1 cellular context compared by ENCODE assay signal in the genomic region with DNA sequence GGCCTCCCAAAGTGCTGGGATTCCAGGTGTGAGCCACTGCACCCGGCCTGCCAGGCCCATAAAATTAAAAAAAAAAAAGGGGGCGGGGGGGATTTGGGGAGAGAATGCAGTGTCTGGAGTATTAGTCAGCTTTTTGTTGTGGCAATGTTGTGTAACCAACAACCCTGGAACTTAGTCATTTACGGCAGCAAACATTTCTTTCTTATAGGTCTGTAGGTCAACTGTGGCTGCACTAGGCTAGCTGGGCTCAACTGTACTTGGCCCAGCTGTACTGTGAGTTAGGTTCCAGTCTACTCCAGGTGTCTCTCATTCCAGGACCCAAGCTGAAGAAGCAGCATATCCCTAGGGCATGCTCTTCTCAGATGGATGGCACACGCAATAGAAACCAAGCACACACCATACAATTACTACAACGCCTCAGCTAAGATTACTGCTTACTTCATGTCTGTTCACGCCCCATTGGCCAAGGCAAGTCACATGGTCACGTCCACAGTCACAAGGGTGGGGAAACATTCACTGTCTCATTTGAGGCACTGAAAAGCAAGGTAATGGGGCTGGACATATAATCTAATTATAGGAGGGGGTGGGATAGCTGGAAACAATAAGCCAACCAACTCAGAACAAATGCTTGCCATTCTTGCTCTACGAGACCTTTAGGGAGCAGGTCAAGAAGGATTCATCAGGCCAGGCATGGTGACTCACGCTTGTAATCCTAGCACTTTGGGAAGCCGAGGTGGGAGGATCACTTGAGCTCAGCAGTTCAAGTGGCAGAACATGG.
TF ChIP-seq lines count a peak whose summit lies in the region.

No MANE protein-coding gene starts in this region.

TF ChIP-seq in A549, 52 proteins besides CTCF, POLR2A, EP300 and RAD21 (continued from another document):
- TF ChIP-seq, protein P1, sequence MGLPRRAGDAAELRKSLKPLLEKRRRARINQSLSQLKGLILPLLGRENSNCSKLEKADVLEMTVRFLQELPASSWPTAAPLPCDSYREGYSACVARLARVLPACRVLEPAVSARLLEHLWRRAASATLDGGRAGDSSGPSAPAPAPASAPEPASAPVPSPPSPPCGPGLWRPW (IDR thresholded peaks at IDR 0.05) = no peak
- TF ChIP-seq, protein P2, sequence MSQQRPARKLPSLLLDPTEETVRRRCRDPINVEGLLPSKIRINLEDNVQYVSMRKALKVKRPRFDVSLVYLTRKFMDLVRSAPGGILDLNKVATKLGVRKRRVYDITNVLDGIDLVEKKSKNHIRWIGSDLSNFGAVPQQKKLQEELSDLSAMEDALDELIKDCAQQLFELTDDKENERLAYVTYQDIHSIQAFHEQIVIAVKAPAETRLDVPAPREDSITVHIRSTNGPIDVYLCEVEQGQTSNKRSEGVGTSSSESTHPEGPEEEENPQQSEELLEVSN (IDR thresholded peaks at IDR 0.05; ENCODE audit: borderline replicate concordance, low read depth) = no peak
- TF ChIP-seq BHLHE40 (IDR thresholded peaks at IDR 0.05; ENCODE audit: low read depth, low read length) (no peak), SMC3 (IDR thresholded peaks at IDR 0.05) (no peak), POLR2AphosphoS2 (conservative IDR thresholded peaks at IDR 0.05; ENCODE audit: low read length) (no peak), FOSL2 (IDR thresholded peaks at IDR 0.05) (no peak), FOSL2 (CRISPR knock-in tag; IDR thresholded peaks at IDR 0.05) (peak; percentile 70), HOXB5 (CRISPR knock-in tag; IDR thresholded peaks at IDR 0.05) (no peak), HDAC2 (IDR thresholded peaks at IDR 0.05) (no peak), ESRRA (IDR thresholded peaks at IDR 0.05; ENCODE audit: borderline replicate concordance, low read length) (no peak), RFX5 (IDR thresholded peaks at IDR 0.05) (no peak), EHF (CRISPR knock-in tag; IDR thresholded peaks at IDR 0.05) (no peak), MAFK (IDR thresholded peaks at IDR 0.05; ENCODE audit: partially characterized antibody) (no peak), ZFP36 (IDR thresholded peaks at IDR 0.05; ENCODE audit: borderline replicate concordance, partially characterized antibody) (no peak), NR3C1 (IDR thresholded peaks at IDR 0.05) (no peak), JUNB (IDR thresholded peaks at IDR 0.05) (no peak), SREBF2 (IDR thresholded peaks at IDR 0.05) (no peak), CBX8 (IDR thresholded peaks at IDR 0.05) (no peak)
- TF ChIP-seq, protein P3, sequence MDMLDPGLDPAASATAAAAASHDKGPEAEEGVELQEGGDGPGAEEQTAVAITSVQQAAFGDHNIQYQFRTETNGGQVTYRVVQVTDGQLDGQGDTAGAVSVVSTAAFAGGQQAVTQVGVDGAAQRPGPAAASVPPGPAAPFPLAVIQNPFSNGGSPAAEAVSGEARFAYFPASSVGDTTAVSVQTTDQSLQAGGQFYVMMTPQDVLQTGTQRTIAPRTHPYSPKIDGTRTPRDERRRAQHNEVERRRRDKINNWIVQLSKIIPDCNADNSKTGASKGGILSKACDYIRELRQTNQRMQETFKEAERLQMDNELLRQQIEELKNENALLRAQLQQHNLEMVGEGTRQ (IDR thresholded peaks at IDR 0.05) = peak; percentile 85
- TF ChIP-seq, protein P4, sequence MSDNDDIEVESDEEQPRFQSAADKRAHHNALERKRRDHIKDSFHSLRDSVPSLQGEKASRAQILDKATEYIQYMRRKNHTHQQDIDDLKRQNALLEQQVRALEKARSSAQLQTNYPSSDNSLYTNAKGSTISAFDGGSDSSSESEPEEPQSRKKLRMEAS (IDR thresholded peaks at IDR 0.05) = peak; percentile 51; the same call in 1 of the 2 replicates
- TF ChIP-seq, protein P5, sequence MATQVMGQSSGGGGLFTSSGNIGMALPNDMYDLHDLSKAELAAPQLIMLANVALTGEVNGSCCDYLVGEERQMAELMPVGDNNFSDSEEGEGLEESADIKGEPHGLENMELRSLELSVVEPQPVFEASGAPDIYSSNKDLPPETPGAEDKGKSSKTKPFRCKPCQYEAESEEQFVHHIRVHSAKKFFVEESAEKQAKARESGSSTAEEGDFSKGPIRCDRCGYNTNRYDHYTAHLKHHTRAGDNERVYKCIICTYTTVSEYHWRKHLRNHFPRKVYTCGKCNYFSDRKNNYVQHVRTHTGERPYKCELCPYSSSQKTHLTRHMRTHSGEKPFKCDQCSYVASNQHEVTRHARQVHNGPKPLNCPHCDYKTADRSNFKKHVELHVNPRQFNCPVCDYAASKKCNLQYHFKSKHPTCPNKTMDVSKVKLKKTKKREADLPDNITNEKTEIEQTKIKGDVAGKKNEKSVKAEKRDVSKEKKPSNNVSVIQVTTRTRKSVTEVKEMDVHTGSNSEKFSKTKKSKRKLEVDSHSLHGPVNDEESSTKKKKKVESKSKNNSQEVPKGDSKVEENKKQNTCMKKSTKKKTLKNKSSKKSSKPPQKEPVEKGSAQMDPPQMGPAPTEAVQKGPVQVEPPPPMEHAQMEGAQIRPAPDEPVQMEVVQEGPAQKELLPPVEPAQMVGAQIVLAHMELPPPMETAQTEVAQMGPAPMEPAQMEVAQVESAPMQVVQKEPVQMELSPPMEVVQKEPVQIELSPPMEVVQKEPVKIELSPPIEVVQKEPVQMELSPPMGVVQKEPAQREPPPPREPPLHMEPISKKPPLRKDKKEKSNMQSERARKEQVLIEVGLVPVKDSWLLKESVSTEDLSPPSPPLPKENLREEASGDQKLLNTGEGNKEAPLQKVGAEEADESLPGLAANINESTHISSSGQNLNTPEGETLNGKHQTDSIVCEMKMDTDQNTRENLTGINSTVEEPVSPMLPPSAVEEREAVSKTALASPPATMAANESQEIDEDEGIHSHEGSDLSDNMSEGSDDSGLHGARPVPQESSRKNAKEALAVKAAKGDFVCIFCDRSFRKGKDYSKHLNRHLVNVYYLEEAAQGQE (IDR thresholded peaks at IDR 0.05) = no peak
- TF ChIP-seq, protein P6, sequence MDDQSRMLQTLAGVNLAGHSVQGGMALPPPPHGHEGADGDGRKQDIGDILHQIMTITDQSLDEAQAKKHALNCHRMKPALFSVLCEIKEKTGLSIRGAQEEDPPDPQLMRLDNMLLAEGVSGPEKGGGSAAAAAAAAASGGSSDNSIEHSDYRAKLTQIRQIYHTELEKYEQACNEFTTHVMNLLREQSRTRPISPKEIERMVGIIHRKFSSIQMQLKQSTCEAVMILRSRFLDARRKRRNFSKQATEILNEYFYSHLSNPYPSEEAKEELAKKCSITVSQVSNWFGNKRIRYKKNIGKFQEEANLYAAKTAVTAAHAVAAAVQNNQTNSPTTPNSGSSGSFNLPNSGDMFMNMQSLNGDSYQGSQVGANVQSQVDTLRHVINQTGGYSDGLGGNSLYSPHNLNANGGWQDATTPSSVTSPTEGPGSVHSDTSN (IDR thresholded peaks at IDR 0.05) = no peak
